ENCODE assay signal across 18 cellular contexts in the genomic region with DNA sequence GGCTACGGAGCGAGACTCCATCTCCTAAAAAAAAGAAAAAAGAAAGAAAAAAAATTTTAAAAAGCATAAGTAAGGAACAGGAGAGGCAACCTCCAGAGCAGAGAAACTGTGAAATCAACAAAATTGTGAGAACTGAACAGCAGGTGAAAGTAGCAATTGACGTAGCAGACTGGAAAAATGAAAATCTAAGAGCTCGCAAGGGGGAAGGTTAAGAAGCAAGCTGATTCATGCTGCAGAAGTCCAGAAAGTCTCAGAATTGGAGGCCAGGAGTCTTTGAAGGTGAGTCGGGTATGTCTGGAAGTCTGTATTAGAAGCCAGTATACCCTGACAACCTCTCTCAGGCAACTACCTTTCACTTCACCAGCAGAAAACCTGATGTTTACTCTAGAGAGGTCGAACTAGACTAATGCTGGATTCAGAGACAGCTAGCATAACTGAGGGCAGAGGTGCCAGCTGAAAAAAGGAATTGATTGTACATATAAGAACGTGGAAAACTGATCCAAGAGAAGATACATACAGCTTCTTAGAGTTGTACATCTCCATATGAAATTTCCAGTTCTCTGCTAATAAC.
"Had no signal": no experiment of that assay in that cellular context is flagged by ENCODE, and none has a peak within 500 bp of the region (broad histone marks: within the 10 kb centered on the region; RNA-seq: fewer than 3 reads in every experiment).

No MANE protein-coding gene starts in this region.

- H3K27ac Mint-ChIP-seq: nephron progenitor cell, type B pancreatic cell had no signal

- H3K27me3 ChIP-seq: esophagus muscularis mucosa, gastrocnemius medialis, heart right ventricle, neutrophil, stomach had no signal

- H3K9me3 ChIP-seq: esophagus muscularis mucosa, gastrocnemius medialis, neutrophil, stomach had no signal

- DNase-seq: cortex of kidney; effector memory CD4-positive, alpha-beta T cell; gastrocnemius medialis; heart right ventricle; left cardiac atrium; mesendoderm; naive B cell; nephron progenitor cell; stimulated activated CD4-positive, alpha-beta T cell treated with anti-CD3 and anti-CD28 coated beads, Interleukin-2, amount 100 ng/mL, for 24 hours; stimulated activated CD4-positive, alpha-beta T cell treated with anti-CD3 and anti-CD28 coated beads, Interleukin-4, amount 100 ng/mL, for 4 hours; stimulated activated naive CD4-positive, alpha-beta T cell; stomach; substantia nigra had no signal

- H3K36me3 ChIP-seq: esophagus muscularis mucosa, gastrocnemius medialis, heart right ventricle, neutrophil had no signal

- H3K4me3 Mint-ChIP-seq: nephron progenitor cell, type B pancreatic cell had no signal

- H3K4me3 ChIP-seq: esophagus muscularis mucosa, gastrocnemius medialis, heart right ventricle, stomach had no signal

- H3K27me3 Mint-ChIP-seq: naive B cell, type B pancreatic cell had no signal

- H3K4me1 Mint-ChIP-seq: nephron progenitor cell had no signal

- ATAC-seq: gastrocnemius medialis, left cardiac atrium, sciatic nerve had no signal

- H3K27ac ChIP-seq: epithelial cell of prostate, esophagus muscularis mucosa, gastrocnemius medialis, heart right ventricle, neutrophil had no signal

- H3K4me1 ChIP-seq: esophagus muscularis mucosa, gastrocnemius medialis had no signal
